In the genomic region with DNA sequence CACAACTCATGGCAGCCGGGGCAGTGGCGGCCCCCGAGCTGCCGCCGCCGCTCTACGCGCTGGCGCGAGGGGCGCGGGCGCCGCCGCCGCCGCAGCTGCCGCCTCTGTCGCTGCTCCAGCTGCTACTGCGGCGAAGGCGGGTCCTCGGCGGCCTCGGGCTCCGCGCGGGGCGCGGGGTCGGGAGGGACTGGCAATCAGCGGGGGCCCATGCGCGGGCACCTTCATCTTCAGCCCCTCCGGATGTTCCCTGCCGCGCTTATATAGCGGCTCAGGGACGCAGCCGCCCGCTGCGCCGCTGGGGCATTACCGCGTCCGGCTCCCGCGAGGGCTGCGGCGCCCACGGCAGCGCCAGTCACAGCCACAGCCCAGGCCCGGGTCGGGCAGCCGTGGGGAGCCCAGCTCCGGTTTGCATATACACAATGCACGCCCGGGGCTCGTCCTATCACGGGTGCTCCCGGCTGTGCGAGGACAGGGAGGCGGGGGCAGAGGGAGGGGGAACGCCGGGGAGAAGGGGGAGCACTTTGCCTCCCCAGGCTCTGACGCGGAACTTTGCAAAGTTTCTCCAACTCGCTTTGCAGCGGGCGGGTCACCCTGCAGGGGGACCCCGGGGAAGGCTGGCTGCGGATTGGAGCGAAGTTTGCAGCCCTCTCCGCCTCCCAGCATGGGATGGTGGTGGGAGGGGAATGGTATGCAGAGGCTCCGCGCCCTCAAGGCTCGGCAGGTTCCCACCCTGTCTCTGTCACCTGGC, we compare ENCODE assay signal across 8 cellular contexts. TPM values are rescaled to one million over a fixed set of nuclear protein-coding genes. Genes with fewer than 3 reads are reported as not detected.
DNase-seq lines count a peak whose midpoint lies in the region; ATAC-seq and TF ChIP-seq lines count a peak whose summit lies in the region.

A gene with protein sequence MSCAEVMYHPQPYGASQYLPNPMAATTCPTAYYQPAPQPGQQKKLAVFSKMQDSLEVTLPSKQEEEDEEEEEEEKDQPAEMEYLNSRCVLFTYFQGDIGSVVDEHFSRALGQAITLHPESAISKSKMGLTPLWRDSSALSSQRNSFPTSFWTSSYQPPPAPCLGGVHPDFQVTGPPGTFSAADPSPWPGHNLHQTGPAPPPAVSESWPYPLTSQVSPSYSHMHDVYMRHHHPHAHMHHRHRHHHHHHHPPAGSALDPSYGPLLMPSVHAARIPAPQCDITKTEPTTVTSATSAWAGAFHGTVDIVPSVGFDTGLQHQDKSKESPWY (minus strand): TSS at position 416 of the 748 bp plus-strand sequence. CDS start 406 bp downstream, at position 10.

- H3K27ac ChIP-seq in CD4-positive, alpha-beta memory T cell (ENCODE audit: low read depth, low read length), result no peak within 1 kb of the TSS
- no peak within 1 kb of the TSS for H3K27ac ChIP-seq in HCT116 (ENCODE audit: low read depth, low read length)
- H3K27ac ChIP-seq in SJCRH30, result peak within 1 kb of the TSS; percentile 92
- peak within 1 kb of the TSS; percentile 79 to 91 (median 88) for H3K27ac ChIP-seq in transverse colon

- H3K4me1 Mint-ChIP-seq in CD4-positive, alpha-beta memory T cell, result peaks cover 0 to 2% (median 0%) of the 10 kb centered on the region in 4 donors

- ATAC-seq in HCT116, result peak; percentile 74

- BruUV-seq in HCT116 (replicated peaks; lab: Mats Ljungman, UMichigan), result no TSS peak

- no peaks in the 10 kb centered on the region for H3K79me2 ChIP-seq in HCT116 (ENCODE audit: insufficient read depth, low read length)

- 10% methylated on average over 34 of the region's 77 CpGs; no CpG with 5 or more reads in 1 of the 2 donors for WGBS in transverse colon (ENCODE audit: low coverage in 1 of 2), 2 donors

- RAD21 ChIA-PET in HCT116 (lab: Charles Lee; ENCODE audit: low non-redundant PET in 1 of 2, low total read pairs in 2 of 2, uncharacterized antibody in 2 of 2, unreplicated experiment in 2 of 2), result no interaction called here

- intact Hi-C loops in CD4-positive, alpha-beta memory T cell (cut with micrococcal nuclease), result no loop called here
- intact Hi-C loops in HCT116 (cut with micrococcal nuclease), result no loop called here
- intact Hi-C loops in transverse colon (cut with DNase I; ENCODE audit: low total_unique reads), result no loop called here

- peaks cover 0 to 8% (median under 1%) of the 10 kb centered on the region in 8 donors for H3K9me3 Mint-ChIP-seq in CD4-positive, alpha-beta memory T cell

- TF ChIP-seq RAD21 in HCT116 (IDR thresholded peaks at IDR 0.05; ENCODE audit: low read depth), result no peak

- H3K36me3 ChIP-seq in CD4-positive, alpha-beta memory T cell (ENCODE audit: insufficient read depth, low read length), result no peaks in the 10 kb centered on the region
- H3K36me3 ChIP-seq in HCT116 (ENCODE audit: control insufficient read depth in 1 of 2, insufficient read depth in 2 of 2, low read length in 2 of 2), result no peaks in the 10 kb centered on the region
- peaks cover 7% of the 10 kb centered on the region for H3K36me3 ChIP-seq in SJCRH30
- H3K36me3 ChIP-seq in transverse colon, result no peaks in the 10 kb centered on the region

- H3K36me3 Mint-ChIP-seq in CD4-positive, alpha-beta memory T cell, result no peaks in the 10 kb centered on the region

- H3K4me3 Mint-ChIP-seq in CD4-positive, alpha-beta memory T cell, result peak within 1 kb of the TSS in 6 of 8 donors; percentile 7 to 58 (median 13)

- H3K9me3 ChIP-seq in CD4-positive, alpha-beta memory T cell (ENCODE audit: control insufficient read depth in 1 of 2, low read length in 2 of 2), result no peaks in the 10 kb centered on the region
- H3K9me3 ChIP-seq in HCT116 (ENCODE audit: control insufficient read depth in 1 of 2, insufficient read depth in 1 of 2, low read depth in 1 of 2, low read length in 2 of 2) (no peaks in the 10 kb centered on the region), SJCRH30 (replicated peaks) (no peaks in the 10 kb centered on the region), transverse colon (no peaks in the 10 kb centered on the region)

- TF ChIP-seq POLR2A in HCT116 (IDR thresholded peaks at IDR 0.05; ENCODE audit: borderline replicate concordance, extremely low read depth, insufficient read depth, insufficient read length) (no peak), transverse colon (IDR thresholded peaks at IDR 0.05) (peak; percentile 50)

- CTCF ChIA-PET in CD4-positive, alpha-beta memory T cell (lab: Charles Lee; ENCODE audit: partially characterized antibody), result no interaction called here
- CTCF ChIA-PET in HCT116 (lab: Charles Lee), result no interaction called here

- peaks cover 9 to 20% of the 10 kb centered on the region in 2 donors for H3K27me3 Mint-ChIP-seq in CD4-positive, alpha-beta memory T cell

- H3K9ac ChIP-seq in HCT116 (ENCODE audit: low read length), result no peak within 1 kb of the TSS

- no peaks in the 10 kb centered on the region for H3K27me3 ChIP-seq in CD4-positive, alpha-beta memory T cell (ENCODE audit: insufficient read depth, low read length)
- H3K27me3 ChIP-seq in HCT116 (ENCODE audit: insufficient read depth, low read length), result peaks cover 5% of the 10 kb centered on the region; the same call in 1 of the 2 replicates
- no peaks in the 10 kb centered on the region for H3K27me3 ChIP-seq in SJCRH30
- H3K27me3 ChIP-seq in transverse colon, result peaks cover 37% of the 10 kb centered on the region

- in situ Hi-C loops in transverse colon (cut with MboI; ENCODE audit: low pct_ligation_motif_present in 1 of 4, low pct_unique_long_range_greater_than_20kb in 1 of 4, low sequenced_read_pairs in 3 of 4), result no loop called here

- peak within 1 kb of the TSS; percentile 84 for H3K4me2 ChIP-seq in HCT116 (ENCODE audit: low read length)

- no peak for TF ChIP-seq EP300 in transverse colon (IDR thresholded peaks at IDR 0.05; ENCODE audit: low read depth)

- no peaks in the 10 kb centered on the region for H4K20me1 ChIP-seq in HCT116 (ENCODE audit: insufficient read depth)

- no peaks in the 10 kb centered on the region for H3K9me2 ChIP-seq in HCT116 (ENCODE audit: insufficient read depth)

- POLR2A ChIA-PET in CD4-positive, alpha-beta memory T cell (lab: Charles Lee; ENCODE audit: partially characterized antibody), result no interaction called here
- POLR2A ChIA-PET in HCT116 (lab: Charles Lee), result no interaction called here

- TF ChIP-seq CTCF in HCT116 (IDR thresholded peaks at IDR 0.05 in 2 of 3, conservative IDR thresholded peaks at IDR 0.05 in 1 of 3; ENCODE audit: borderline replicate concordance in 1 of 3, insufficient read depth in 1 of 3, low read depth in 2 of 3, low read length in 2 of 3) (no peak), transverse colon (IDR thresholded peaks at IDR 0.05) (peak in 1 of 5 experiments; percentile 24)

- H3K27ac Mint-ChIP-seq in CD4-positive, alpha-beta memory T cell, result no peak within 1 kb of the TSS

- DNase-seq in CD4-positive, alpha-beta memory T cell, result no peak
- DNase-seq in HCT116 (ENCODE audit: low read depth, low spot score), result no peak
- DNase-seq in SJCRH30, result peak; percentile 92
- peak; percentile 46 for DNase-seq in epidermal melanocyte (ENCODE audit: insufficient read length, low spot score)
- DNase-seq in mesenteric fat pad (ENCODE audit: low spot score), result peak; percentile 91
- DNase-seq in transverse colon, result peak; percentile 49
- DNase-seq in cerebellum (ENCODE audit: low spot score), result no peak
- DNase-seq in DMS153 (lab: John Stamatoyannopoulos, UW), result no peak

- H3K4me1 ChIP-seq in CD4-positive, alpha-beta memory T cell (ENCODE audit: insufficient read depth, low read length), result no peaks in the 10 kb centered on the region
- H3K4me1 ChIP-seq in HCT116 (ENCODE audit: control insufficient read depth in 1 of 2, insufficient read depth in 2 of 2, low read length in 2 of 2) (peaks cover 6 to 33% of the 10 kb centered on the region in 2 experiments; a peak in 3 of 4 replicates), SJCRH30 (peaks cover 22% of the 10 kb centered on the region), transverse colon (peaks cover 0 to 6% (median 2%) of the 10 kb centered on the region in 4 donors)

- H3K4me3 ChIP-seq in CD4-positive, alpha-beta memory T cell (ENCODE audit: low read length in 2 of 2), result no peak within 1 kb of the TSS
- H3K4me3 ChIP-seq in HCT116 (replicated peaks in 1 of 2; ENCODE audit: low read depth in 1 of 2, low read length in 2 of 2), result peak within 1 kb of the TSS; percentile 37 to 59
- H3K4me3 ChIP-seq in SJCRH30, result peak within 1 kb of the TSS; percentile 81
- peak within 1 kb of the TSS; percentile 53 to 66 (median 58) for H3K4me3 ChIP-seq in transverse colon

- peak within 1 kb of the TSS; percentile 80 for H2AFZ ChIP-seq in HCT116 (ENCODE audit: low read depth, low read length, poor library complexity, severe bottlenecking)

TF ChIP-seq in HCT116, 20 proteins besides CTCF, POLR2A, EP300 and RAD21:
- no peak for TF ChIP-seq EZH2 (IDR thresholded peaks at IDR 0.05)
- peak; percentile 84 for TF ChIP-seq TCF7L2 (IDR thresholded peaks at IDR 0.05; ENCODE audit: borderline replicate concordance, extremely low read depth, insufficient read depth, insufficient read length)

RNA-seq across cellular contexts. Expression of the gene that starts here (rescaled TPM):
- not detected for total RNA-seq in CD4-positive, alpha-beta memory T cell
- not detected for polyA plus RNA-seq in CD4-positive, alpha-beta memory T cell
- total RNA-seq in HCT116 (2021; ENCODE audit: unreplicated experiment) (0.10 TPM), mesenteric fat pad (129 TPM), transverse colon (100 to 1,000 TPM in 1 of 4 donors, 1 to 10 TPM in 3; 3.8 to 138 (median 8.0) TPM), cerebellum (2.5 TPM)
- polyA plus RNA-seq in HCT116 (2012), result not detected in 2 replicates
- 77.4 and 86.6 TPM in 2 replicates for total RNA-seq in SJCRH30 (2014; rRNA removed; shearing (Covaris generic))

Comparison
In these comparisons a context has a peak if more than half of its experiments do, and no peak if none do; other contexts are left out.
1. Peak in ATAC-seq, H3K4me3 ChIP-seq and H3K4me2 ChIP-seq in HCT116; RNA of the gene not detected or under 1 TPM.
2. DNase-seq: peak in SJCRH30 (2 of 2), epidermal melanocyte (single experiment), mesenteric fat pad (single experiment) and transverse colon (single experiment); none in CD4-positive, alpha-beta memory T cell (0 of 5), HCT116 (single experiment), cerebellum (single experiment) and DMS153 (single experiment).
3. H3K27ac ChIP-seq: peak in SJCRH30 (single experiment) and transverse colon (4 of 4); none in CD4-positive, alpha-beta memory T cell (single experiment) and HCT116 (single experiment).
4. H3K4me3 ChIP-seq: peak in SJCRH30 (single experiment) and transverse colon (4 of 4); none in CD4-positive, alpha-beta memory T cell (0 of 2).